In genomic region chr6:44076366-44077200, GRCh38 we compare ENCODE assay signal across 10 cellular contexts.
A peak's percentile ranks its signal among the peaks of the same experiment; 100 is the strongest.
DNase-seq lines count a peak whose midpoint lies in the region; TF ChIP-seq lines count a peak whose summit lies in the region.
"Had no signal": no experiment of that assay in that cellular context is flagged by ENCODE, and none has a peak within 500 bp of the region (broad histone marks: within the 10 kb centered on the region; RNA-seq: fewer than 3 reads in every experiment).

No MANE protein-coding gene starts in this region.

- no peaks in the 10 kb centered on the region for H4K20me1 ChIP-seq in OCI-LY3 (ENCODE audit: insufficient read depth, low read length)

- no peaks in the 10 kb centered on the region for H3K27me3 ChIP-seq in OCI-LY3 (ENCODE audit: low read depth, low read length)
- no peaks in the 10 kb centered on the region for H3K27me3 ChIP-seq in parathyroid adenoma (ENCODE audit: control insufficient read depth, insufficient read depth, low read length)

- H3K9ac ChIP-seq in OCI-LY3 (ENCODE audit: low read length): peak overlapping the region; percentile 75
- H3K9ac ChIP-seq in parathyroid adenoma: no peak overlapping the region

- peaks cover 9% of the 10 kb centered on the region for H3K79me2 ChIP-seq in OCI-LY3 (ENCODE audit: low read length)
- H3K79me2 ChIP-seq in parathyroid adenoma: no peaks in the 10 kb centered on the region

- TF ChIP-seq CTCF in OCI-LY3 (IDR thresholded peaks at IDR 0.05; ENCODE audit: low read depth, low read length) (no peak), parathyroid adenoma (IDR thresholded peaks at IDR 0.05) (no peak)

- DNase-seq in ELF-1 (ENCODE audit: low read depth, low spot score) (peak; percentile 42), germinal center (ENCODE audit: low spot score) (peak; percentile 42), NCI-H2107 treated with DMSO at 0.1 percent for 48 hours (lab: John Stamatoyannopoulos, UW; ENCODE audit: unreplicated experiment) (no peak), DMS53 treated with DMSO at 0.1 percent for 48 hours (lab: John Stamatoyannopoulos, UW; ENCODE audit: unreplicated experiment) (no peak), NCI-H1048 (lab: John Stamatoyannopoulos, UW) (no peak), 8988T (no peak)
- DNase-seq: DMS 273 treated with DMSO at 0.1 percent for 48 hours, SHP77 treated with DMSO at 0.1 percent for 48 hours had no signal

- H3K4me2 ChIP-seq in OCI-LY3 (ENCODE audit: low read length): peak overlapping the region; percentile 99
- H3K4me2 ChIP-seq in parathyroid adenoma (ENCODE audit: low read length): peak overlapping the region; percentile 33

- H3K36me3 ChIP-seq in OCI-LY3 (replicated peaks; ENCODE audit: low read depth, low read length) (peaks cover 3% of the 10 kb centered on the region), parathyroid adenoma (ENCODE audit: control insufficient read depth, insufficient read depth, low read length) (no peaks in the 10 kb centered on the region)

- no peak overlapping the region for H2AFZ ChIP-seq in OCI-LY3 (ENCODE audit: low read depth, low read length)
- H2AFZ ChIP-seq in parathyroid adenoma: no peak overlapping the region

- peak overlapping the region; percentile 51 for H3K27ac ChIP-seq in OCI-LY3 (ENCODE audit: low read length)
- no peak overlapping the region for H3K27ac ChIP-seq in parathyroid adenoma

- H3K9me3 ChIP-seq in OCI-LY3 (ENCODE audit: insufficient read depth, low read length): no peaks in the 10 kb centered on the region
- H3K9me3 ChIP-seq in parathyroid adenoma (ENCODE audit: control insufficient read depth, low read length): no peaks in the 10 kb centered on the region

- H3K4me3 ChIP-seq in OCI-LY3 (ENCODE audit: low read length): peak overlapping the region; percentile 78
- no peak overlapping the region for H3K4me3 ChIP-seq in parathyroid adenoma (ENCODE audit: low read depth, low read length)

- peaks cover 83% of the 10 kb centered on the region for H3K4me1 ChIP-seq in OCI-LY3 (ENCODE audit: low read length)
- peaks cover 5% of the 10 kb centered on the region for H3K4me1 ChIP-seq in parathyroid adenoma

Comparison
In these comparisons a context has a peak if more than half of its experiments do, and no peak if none do; other contexts are left out.
1. DNase-seq: peak in ELF-1 (single experiment) and germinal center (single experiment); none in NCI-H2107 treated with DMSO at 0.1 percent for 48 hours (single experiment), DMS53 treated with DMSO at 0.1 percent for 48 hours (single experiment), NCI-H1048 (single experiment) and 8988T (single experiment).